Comparison of ENCODE assay signal across 21 cellular contexts in the genomic region with DNA sequence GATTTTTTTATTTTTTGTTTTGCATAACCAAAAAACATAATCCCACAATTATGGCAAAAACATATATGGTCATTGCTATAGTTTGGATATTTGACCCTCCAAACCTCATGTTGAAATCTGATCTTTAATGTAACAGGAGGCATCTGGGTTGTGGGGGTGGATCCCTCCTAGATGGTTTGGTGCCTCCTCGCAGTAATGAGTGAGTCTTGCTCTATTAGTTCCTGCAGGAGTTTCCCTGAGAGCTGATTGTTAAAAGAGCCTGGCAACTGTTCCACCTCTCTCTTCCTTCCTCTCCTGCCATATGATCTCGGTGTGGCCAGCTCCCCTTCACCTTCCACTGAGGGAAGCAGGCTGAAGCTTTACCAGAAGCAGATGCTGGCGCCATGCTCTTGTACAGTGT.
"Had no signal": no experiment of that assay in that cellular context is flagged by ENCODE, and none has a peak within 500 bp of the region (broad histone marks: within the 10 kb centered on the region; RNA-seq: fewer than 3 reads in every experiment).

No MANE protein-coding gene starts in this region.

- H3K36me3 Mint-ChIP-seq: natural killer cell; stimulated activated naive B cell treated with anti-CD40 and anti-IgM and Interleukin-4, amounts not matched to agents 10 μg/mL and 1 μg/mL and 100 μg/mL, for 72 hours had no signal

- H3K27me3 Mint-ChIP-seq: memory B cell; stimulated activated naive CD8-positive, alpha-beta T cell treated with anti-CD3 and anti-CD28 coated beads, Interleukin-15, Interleukin-2, amounts not matched to agents 100 ng/mL and 50 ng/mL, for 24 hours had no signal

- DNase-seq: cortex of kidney; effector CD4-positive, alpha-beta T cell; gastrocnemius medialis; hypothalamus; natural killer cell; pancreas; retina; right lobe of liver; small intestine; stimulated activated CD4-positive, alpha-beta T cell treated with anti-CD3 and anti-CD28 coated beads, Interleukin-15, amount 100 ng/mL, for 24 hours; stimulated activated CD4-positive, alpha-beta T cell treated with anti-CD3 and anti-CD28 coated beads, Interleukin-2, amount 100 ng/mL, for 48 hours; stimulated activated naive B cell treated with anti-CD40 and anti-IgM and Interleukin-4, amounts not matched to agents 10 μg/mL and 1 μg/mL and 100 μg/mL, for 72 hours; transverse colon; upper lobe of right lung; uterus had no signal

- H3K4me1 Mint-ChIP-seq: neural crest cell had no signal

- H3K4me3 Mint-ChIP-seq: memory B cell; natural killer cell; neural crest cell; stimulated activated naive B cell treated with anti-CD40 and anti-IgM and Interleukin-4, amounts not matched to agents 10 μg/mL and 1 μg/mL and 100 μg/mL, for 72 hours; stimulated activated naive CD8-positive, alpha-beta T cell treated with anti-CD3 and anti-CD28 coated beads, Interleukin-15, Interleukin-2, amounts not matched to agents 100 ng/mL and 50 ng/mL, for 24 hours had no signal

- H3K9me3 ChIP-seq: gastrocnemius medialis, neutrophil, pancreas, right lobe of liver, suprapubic skin, transverse colon, upper lobe of right lung, uterus had no signal

- ATAC-seq: gastrocnemius medialis; left lobe of liver; natural killer cell; pancreas; right lobe of liver; stimulated activated naive B cell treated with anti-CD40 and anti-IgM and Interleukin-4, amounts not matched to agents 10 μg/mL and 1 μg/mL and 100 μg/mL, for 72 hours; upper lobe of right lung had no signal

- H3K27ac Mint-ChIP-seq: memory B cell; natural killer cell; stimulated activated naive B cell treated with anti-CD40 and anti-IgM and Interleukin-4, amounts not matched to agents 10 μg/mL and 1 μg/mL and 100 μg/mL, for 72 hours; stimulated activated naive CD8-positive, alpha-beta T cell treated with anti-CD3 and anti-CD28 coated beads, Interleukin-15, Interleukin-2, amounts not matched to agents 100 ng/mL and 50 ng/mL, for 24 hours had no signal
